ENCODE assay signal across 18 cellular contexts in the genomic region with DNA sequence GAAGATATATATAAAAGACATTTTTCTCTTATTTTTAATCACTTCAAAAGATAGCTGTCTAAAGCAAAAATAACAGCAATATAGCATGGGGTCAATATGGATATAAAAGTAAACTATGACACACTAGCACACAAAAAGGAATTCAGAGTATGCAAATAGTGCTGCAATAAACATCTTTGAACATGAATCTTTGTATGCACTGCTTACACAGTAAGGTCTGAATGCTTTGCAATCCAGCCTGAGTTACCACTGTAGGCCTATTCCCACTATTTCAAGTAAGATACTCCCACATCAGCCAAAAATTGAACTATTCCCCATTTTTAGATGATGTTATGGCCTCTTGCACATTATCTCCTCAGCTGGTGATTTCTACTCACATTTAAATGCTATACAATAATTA. TPM values are rescaled to one million over a fixed set of nuclear protein-coding genes. Genes with fewer than 3 reads are reported as not detected.
DNase-seq lines count a peak whose midpoint lies in the region; TF ChIP-seq lines count a peak whose summit lies in the region.
"Had no signal": no experiment of that assay in that cellular context is flagged by ENCODE, and none has a peak within 500 bp of the region (broad histone marks: within the 10 kb centered on the region; RNA-seq: fewer than 3 reads in every experiment).

No MANE protein-coding gene starts in this region.

- no peaks in the 10 kb centered on the region for H3K27me3 ChIP-seq in neutrophil
- H3K27me3 ChIP-seq: BLaER1 treated with 17β-estradiol and CSF1 and Interleukin-3, amounts not matched to agents 10 nM and 100 nM had no signal

- H3K9me3 Mint-ChIP-seq in immature natural killer cell: peaks cover 0 to 9% (median under 1%) of the 10 kb centered on the region in 6 donors

- peaks cover 0 to 1% of the 10 kb centered on the region in 2 donors for H3K4me1 Mint-ChIP-seq in immature natural killer cell

- H3K4me3 ChIP-seq in neutrophil (ENCODE audit: low read depth in 1 of 2, low read length in 1 of 2): no peak overlapping the region
- H3K4me3 ChIP-seq: BLaER1 treated with 17β-estradiol and CSF1 and Interleukin-3, amounts not matched to agents 10 nM and 100 nM had no signal

- H3K4me1 ChIP-seq in neutrophil (ENCODE audit: control insufficient read depth in 1 of 2, insufficient read depth in 1 of 2, low read depth in 1 of 2, low read length in 1 of 2): peaks cover 14 to 16% of the 10 kb centered on the region in 2 experiments
- H3K4me1 ChIP-seq: BLaER1 treated with 17β-estradiol and CSF1 and Interleukin-3, amounts not matched to agents 10 nM and 100 nM had no signal

- H3K27ac Mint-ChIP-seq in immature natural killer cell: no peak overlapping the region

- TF ChIP-seq CTCF in neutrophil (IDR thresholded peaks at IDR 0.05): no peak

- peaks cover 0 to 2% (median 0%) of the 10 kb centered on the region in 3 donors for H3K27me3 Mint-ChIP-seq in immature natural killer cell (ENCODE audit: low read depth in 3 of 3)

- no peaks in the 10 kb centered on the region for H3K9me3 ChIP-seq in neutrophil

- DNase-seq in AG08396 (ENCODE audit: low spot score): peak; percentile 42
- peak; percentile 13 for DNase-seq in GM03348 (ENCODE audit: low spot score)
- DNase-seq in dedifferentiated amniotic fluid mesenchymal stem cell (ENCODE audit: extremely low spot score): peak; percentile 58
- no peak for DNase-seq in NCI-H510A treated with DMSO at 0.1 percent for 48 hours (lab: John Stamatoyannopoulos, UW)
- no peak for DNase-seq in immature natural killer cell
- no peak for DNase-seq in NCI-H2081 (lab: John Stamatoyannopoulos, UW)
- DNase-seq: DND-41; H7; Karpas-422; MM.1S; NCI-H1092 treated with DMSO at 0.1 percent for 48 hours; NCI-H345; NK-92 treated with Interleukin-12 subunit alpha and Interleukin-12 subunit beta, amount 100 ng/mL, for 24 hours; OCI-M1; RPMI8226; SIG-M5 had no signal

- H3K36me3 Mint-ChIP-seq in immature natural killer cell: peaks cover 34 to 42% (median 35%) of the 10 kb centered on the region in 3 donors

- H3K27ac ChIP-seq in neutrophil: peak overlapping the region; percentile 61
- H3K27ac ChIP-seq: BLaER1 treated with 17β-estradiol and CSF1 and Interleukin-3, amounts not matched to agents 10 nM and 100 nM had no signal

- peaks cover 89% of the 10 kb centered on the region for H3K36me3 ChIP-seq in neutrophil

- no peak overlapping the region for H3K4me3 Mint-ChIP-seq in immature natural killer cell

RNA-seq across cellular contexts. Expression of a gene that starts 27.4 kb away (rescaled TPM):
- polyA plus RNA-seq in immature natural killer cell: 10 to 100 TPM; 20.1 to 43.1 (median 21.5) TPM

Comparison
In these comparisons a context has a peak if more than half of its experiments do, and no peak if none do; other contexts are left out.
1. DNase-seq: peak in AG08396 (single experiment), GM03348 (single experiment) and dedifferentiated amniotic fluid mesenchymal stem cell (single experiment); none in NCI-H510A treated with DMSO at 0.1 percent for 48 hours (single experiment), immature natural killer cell (0 of 3) and NCI-H2081 (0 of 2).